8 cellular contexts compared by ENCODE assay signal in the genomic region with DNA sequence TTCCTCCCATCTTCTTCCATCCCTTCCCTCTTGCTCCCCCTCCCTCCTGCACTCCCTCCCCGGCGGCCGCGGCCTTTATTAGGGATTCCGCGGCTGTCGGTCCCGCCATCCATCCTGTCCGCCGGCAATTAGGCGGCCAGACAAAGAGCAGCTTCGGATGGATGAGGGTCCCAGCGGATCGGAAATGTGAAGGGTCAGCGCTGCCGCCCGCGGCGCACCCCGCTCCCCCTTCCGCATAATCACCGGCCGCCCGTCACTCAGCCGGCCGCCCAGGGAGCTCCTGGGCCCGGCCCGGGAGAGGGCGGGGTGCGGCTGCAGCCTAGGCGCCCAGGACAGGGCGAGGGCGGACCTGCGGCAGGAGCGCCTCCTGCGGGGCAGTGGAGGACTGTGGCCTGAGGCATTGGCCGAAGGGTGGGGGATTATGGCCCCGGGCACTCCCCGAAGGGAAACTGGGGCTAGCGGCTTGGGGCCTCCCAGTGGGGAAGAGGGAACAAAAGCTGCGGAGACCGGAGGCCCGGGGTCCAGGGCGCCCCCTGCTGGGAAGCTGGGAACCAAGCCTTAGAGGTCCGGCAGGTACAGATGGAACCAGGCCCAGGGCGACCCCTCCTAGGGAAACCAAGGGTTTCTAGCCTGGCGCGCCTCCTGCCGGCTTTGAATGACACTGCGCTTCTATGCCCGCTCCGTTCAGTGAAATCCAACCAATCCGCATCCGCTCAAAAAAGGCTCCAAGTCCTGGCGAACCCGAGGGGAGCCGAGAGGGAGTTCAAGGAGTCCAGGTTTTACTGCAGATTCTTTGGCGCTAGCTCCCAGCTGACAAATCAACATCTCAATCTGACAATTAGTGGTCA. TPM values are rescaled to one million over a fixed set of nuclear protein-coding genes. Genes with fewer than 3 reads are reported as not detected.
DNase-seq lines count a peak whose midpoint lies in the region; ATAC-seq and TF ChIP-seq lines count a peak whose summit lies in the region.

No MANE protein-coding gene starts in this region.

- H4K20me1 ChIP-seq in OCI-LY1 (ENCODE audit: insufficient read depth, low read length): no peaks in the 10 kb centered on the region

- H3K4me1 ChIP-seq in HUES48 (ENCODE audit: control insufficient read depth, insufficient read depth, low read length): peaks cover 57% of the 10 kb centered on the region
- peaks cover 34% of the 10 kb centered on the region for H3K4me1 ChIP-seq in OCI-LY1 (ENCODE audit: insufficient read depth, low read length, severe bottlenecking)
- peaks cover 18 to 49% of the 10 kb centered on the region in 2 donors for H3K4me1 ChIP-seq in muscle layer of duodenum (ENCODE audit: control insufficient read depth in 1 of 2, insufficient read depth in 2 of 2, low read length in 2 of 2)

- H3K9me2 ChIP-seq in OCI-LY1 (ENCODE audit: low read depth, low read length): no peaks in the 10 kb centered on the region

- H3K79me2 ChIP-seq in OCI-LY1 (ENCODE audit: insufficient read depth, low read length): no peaks in the 10 kb centered on the region

- no peaks in the 10 kb centered on the region for H3F3A ChIP-seq in OCI-LY1 (ENCODE audit: insufficient read depth, low read length)

- H3K36me3 ChIP-seq in HUES48 (ENCODE audit: control insufficient read depth, insufficient read depth, low read length) (no peaks in the 10 kb centered on the region), OCI-LY1 (ENCODE audit: insufficient read depth, low read length) (no peaks in the 10 kb centered on the region), muscle layer of duodenum (ENCODE audit: control insufficient read depth in 1 of 2, insufficient read depth in 2 of 2, low read length in 2 of 2) (no peaks in the 10 kb centered on the region)

- H3K9me3 ChIP-seq in HUES48 (ENCODE audit: control insufficient read depth, insufficient read depth, low read length): no peaks in the 10 kb centered on the region
- H3K9me3 ChIP-seq in OCI-LY1 (ENCODE audit: low read length): no peaks in the 10 kb centered on the region
- no peaks in the 10 kb centered on the region for H3K9me3 ChIP-seq in muscle layer of duodenum (ENCODE audit: control insufficient read depth in 1 of 2, low read length in 2 of 2)

- peak overlapping the region; percentile 44 for H3K4me2 ChIP-seq in OCI-LY1 (ENCODE audit: low read length)

- ATAC-seq in GM19372 (IDR thresholded peaks at IDR 0.05; ENCODE audit: low read depth, unreplicated experiment) (peak; percentile 49), esophagus mucosa (peak; percentile 60)

- peak; percentile 98 for TF ChIP-seq CTCF in OCI-LY1 (IDR thresholded peaks at IDR 0.05; ENCODE audit: low read length)

- H3K9ac ChIP-seq in HUES48 (ENCODE audit: low read depth, low read length): no peak overlapping the region
- H3K9ac ChIP-seq in OCI-LY1 (ENCODE audit: low read length): no peak overlapping the region

- peaks cover 99% of the 10 kb centered on the region for H3K27me3 ChIP-seq in HUES48 (ENCODE audit: control insufficient read depth, insufficient read depth, low read length)
- H3K27me3 ChIP-seq in OCI-LY1 (ENCODE audit: insufficient read depth, low read length): 0 out of 2 replicates have a peak, but pooled peaks cover 4% of the 10 kb centered on the region
- H3K27me3 ChIP-seq in muscle layer of duodenum (ENCODE audit: low read depth, low read length): peaks cover 52% of the 10 kb centered on the region

- no peak overlapping the region for H2AFZ ChIP-seq in OCI-LY1 (ENCODE audit: low read length)

- H3K4me3 ChIP-seq in HUES48 (ENCODE audit: low read depth, low read length) (peak overlapping the region; percentile 73), OCI-LY1 (ENCODE audit: low read depth, low read length, poor library complexity, severe bottlenecking) (no peak overlapping the region), muscle layer of duodenum (ENCODE audit: low read depth in 1 of 2, low read length in 2 of 2) (peak overlapping the region; percentile 26 to 71)

- H3K27ac ChIP-seq in HUES48 (ENCODE audit: low read depth, low read length) (no peak overlapping the region), OCI-LY1 (ENCODE audit: low read depth, low read length, poor library complexity, severe bottlenecking) (no peak overlapping the region), muscle layer of duodenum (ENCODE audit: low read length) (no peak overlapping the region)

- peak; percentile 65 for DNase-seq in Ammon's horn (ENCODE audit: low spot score)
- peak; percentile 76 for DNase-seq in activated T-cell treated with anti-CD3 and anti-CD28 coated beads, Interleukin-2, amount 50 U/mL, for 1 hour
- peak; percentile 42 to 45 for DNase-seq in stimulated activated CD8-positive, alpha-beta memory T cell treated with anti-CD3 and anti-CD28 coated beads, Interleukin-7, amount 100 ng/mL, for 1 hour (ENCODE audit: low read depth in 2 of 2)

RNA-seq across cellular contexts. Expression of gene DNAJC22, which starts 4.4 kb away (rescaled TPM):
- 0.16 TPM for total RNA-seq in esophagus mucosa

RNA-seq across cellular contexts. Expression of gene C1QL4, which starts 5.3 kb away (rescaled TPM):
- not detected for total RNA-seq in esophagus mucosa

RNA-seq across cellular contexts. Expression of gene TROAP, which starts 19.2 kb away (rescaled TPM):
- total RNA-seq in esophagus mucosa: 23.6 TPM

RNA-seq across cellular contexts. Expression of gene SPATS2, which starts 25.0 kb away (rescaled TPM):
- total RNA-seq in esophagus mucosa: 12.4 TPM

RNA-seq across cellular contexts. Expression of gene PRPH, which starts 47.3 kb away (rescaled TPM):
- total RNA-seq in esophagus mucosa: 0.64 TPM
